In the genomic region with DNA sequence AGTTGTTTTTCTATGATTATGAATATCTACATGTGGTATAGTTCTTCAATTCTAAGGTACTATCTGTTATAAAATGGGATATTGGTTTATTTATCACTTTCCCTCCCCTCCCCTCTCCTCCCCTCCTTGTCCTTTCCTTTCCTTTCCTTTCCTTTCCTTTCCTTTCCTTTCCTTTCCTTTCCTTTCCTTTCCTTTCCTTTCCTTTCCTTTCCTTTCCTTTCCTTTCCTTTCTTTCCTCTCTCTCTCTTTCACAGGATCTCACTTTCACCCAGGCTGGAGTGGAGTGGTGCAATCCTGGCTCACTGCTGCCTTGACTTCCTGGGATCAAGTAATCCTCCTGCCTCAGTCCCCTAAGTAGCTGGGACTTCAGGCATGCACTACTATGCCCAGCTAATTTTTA, we compare ENCODE assay signal across 29 cellular contexts.
"Had no signal": no experiment of that assay in that cellular context is flagged by ENCODE, and none has a peak within 500 bp of the region (broad histone marks: within the 10 kb centered on the region; RNA-seq: fewer than 3 reads in every experiment).

No MANE protein-coding gene starts in this region.

- ATAC-seq: stimulated activated effector memory CD8-positive, alpha-beta T cell treated with anti-CD3 and anti-CD28 coated beads, Interleukin-12 subunit alpha, Interleukin-12 subunit beta, amount 100 ng/mL, for 72 hours; stimulated activated memory B cell treated with anti-CD40 and anti-IgM and Interleukin-4, amounts not matched to agents 10 μg/mL and 1 μg/mL and 100 μg/mL, for 72 hours; stimulated activated naive B cell treated with anti-CD40 and anti-IgM and Interleukin-4, amounts not matched to agents 10 μg/mL and 1 μg/mL and 100 μg/mL, for 72 hours; stimulated activated naive CD8-positive, alpha-beta T cell treated with anti-CD3 and anti-CD28 coated beads, Interleukin-15, amount 100 ng/mL, for 72 hours; stimulated activated naive CD8-positive, alpha-beta T cell treated with anti-CD3 and anti-CD28 coated beads, Interleukin-15, Interleukin-2, amounts not matched to agents 100 U/mL and 50 U/mL, for 24 hours; upper lobe of right lung had no signal

- H3K4me1 ChIP-seq: stomach, suprapubic skin, testis, thyroid gland, tibial artery, tibial nerve, uterus, vagina had no signal

- H3K4me1 Mint-ChIP-seq: stimulated activated effector memory CD8-positive, alpha-beta T cell treated with anti-CD3 and anti-CD28 coated beads, Interleukin-12 subunit alpha, Interleukin-12 subunit beta, amount 100 ng/mL, for 72 hours; stimulated activated memory B cell treated with anti-CD40 and anti-IgM and Interleukin-4, amounts not matched to agents 10 μg/mL and 1 μg/mL and 100 μg/mL, for 72 hours; stimulated activated naive B cell treated with anti-CD40 and anti-IgM and Interleukin-4, amounts not matched to agents 10 μg/mL and 1 μg/mL and 100 μg/mL, for 72 hours; stimulated activated naive CD8-positive, alpha-beta T cell treated with anti-CD3 and anti-CD28 coated beads, Interleukin-15, amount 100 ng/mL, for 72 hours had no signal

- H3K9me3 Mint-ChIP-seq: stimulated activated effector memory CD8-positive, alpha-beta T cell treated with anti-CD3 and anti-CD28 coated beads, Interleukin-12 subunit alpha, Interleukin-12 subunit beta, amount 100 ng/mL, for 72 hours; stimulated activated memory B cell treated with anti-CD40 and anti-IgM and Interleukin-4, amounts not matched to agents 10 μg/mL and 1 μg/mL and 100 μg/mL, for 72 hours; stimulated activated naive B cell treated with anti-CD40 and anti-IgM and Interleukin-4, amounts not matched to agents 10 μg/mL and 1 μg/mL and 100 μg/mL, for 72 hours; stimulated activated naive CD8-positive, alpha-beta T cell treated with anti-CD3 and anti-CD28 coated beads, Interleukin-15, amount 100 ng/mL, for 72 hours; stimulated activated naive CD8-positive, alpha-beta T cell treated with anti-CD3 and anti-CD28 coated beads, Interleukin-15, Interleukin-2, amounts not matched to agents 100 ng/mL and 50 ng/mL, for 24 hours had no signal

- FAIRE-seq: urothelium cell line had no signal

- DNase-seq: stimulated activated CD4-positive, alpha-beta T cell treated with anti-CD3 and anti-CD28 coated beads, Interleukin-2, amount 100 ng/mL, for 48 hours; stimulated activated CD4-positive, alpha-beta T cell treated with anti-CD3 and anti-CD28 coated beads, Interleukin-4, amount 100 ng/mL, for 1 hour; stimulated activated CD4-positive, alpha-beta T cell treated with anti-CD3 and anti-CD28 coated beads, Interleukin-4, amount 100 ng/mL, for 24 hours; stimulated activated CD4-positive, alpha-beta T cell treated with anti-CD3 and anti-CD28 coated beads, Interleukin-4, amount 100 ng/mL, for 4 hours; stimulated activated CD8-positive, alpha-beta memory T cell treated with anti-CD3 and anti-CD28 coated beads, Interleukin-4, amount 100 ng/mL, for 48 hours; stimulated activated naive B cell treated with anti-CD40 and anti-IgM and Interleukin-4, amounts not matched to agents 10 μg/mL and 1 μg/mL and 100 μg/mL, for 72 hours; stimulated activated naive CD4-positive, alpha-beta T cell; stimulated activated naive CD4-positive, alpha-beta T cell treated with Interleukin-2 at 50 U/mL for 16 hours; stimulated activated naive CD8-positive, alpha-beta T cell treated with anti-CD3 and anti-CD28 coated beads, Interleukin-15, amount 100 ng/mL, for 72 hours; stimulated activated naive CD8-positive, alpha-beta T cell treated with anti-CD3 and anti-CD28 coated beads, Interleukin-15, Interleukin-2, amounts not matched to agents 100 U/mL and 50 U/mL, for 24 hours; stomach; substantia nigra; testis; thyroid gland; tibial artery; transverse colon; trophoblast cell; upper lobe of left lung; upper lobe of right lung; uterus had no signal

- H3K27ac Mint-ChIP-seq: stimulated activated effector memory CD8-positive, alpha-beta T cell treated with anti-CD3 and anti-CD28 coated beads, Interleukin-12 subunit alpha, Interleukin-12 subunit beta, amount 100 ng/mL, for 72 hours; stimulated activated memory B cell treated with anti-CD40 and anti-IgM and Interleukin-4, amounts not matched to agents 10 μg/mL and 1 μg/mL and 100 μg/mL, for 72 hours; stimulated activated naive B cell treated with anti-CD40 and anti-IgM and Interleukin-4, amounts not matched to agents 10 μg/mL and 1 μg/mL and 100 μg/mL, for 72 hours; stimulated activated naive CD8-positive, alpha-beta T cell treated with anti-CD3 and anti-CD28 coated beads, Interleukin-15, amount 100 ng/mL, for 72 hours; stimulated activated naive CD8-positive, alpha-beta T cell treated with anti-CD3 and anti-CD28 coated beads, Interleukin-15, Interleukin-2, amounts not matched to agents 100 ng/mL and 50 ng/mL, for 24 hours; type B pancreatic cell had no signal

- H3K27me3 ChIP-seq: stomach, suprapubic skin, testis, thyroid gland, tibial artery, tibial nerve, transverse colon, upper lobe of left lung, upper lobe of right lung, uterus, vagina had no signal

- H3K36me3 Mint-ChIP-seq: stimulated activated effector memory CD8-positive, alpha-beta T cell treated with anti-CD3 and anti-CD28 coated beads, Interleukin-12 subunit alpha, Interleukin-12 subunit beta, amount 100 ng/mL, for 72 hours; stimulated activated memory B cell treated with anti-CD40 and anti-IgM and Interleukin-4, amounts not matched to agents 10 μg/mL and 1 μg/mL and 100 μg/mL, for 72 hours; stimulated activated naive B cell treated with anti-CD40 and anti-IgM and Interleukin-4, amounts not matched to agents 10 μg/mL and 1 μg/mL and 100 μg/mL, for 72 hours; type B pancreatic cell had no signal

- H3K4me3 Mint-ChIP-seq: stimulated activated effector memory CD8-positive, alpha-beta T cell treated with anti-CD3 and anti-CD28 coated beads, Interleukin-12 subunit alpha, Interleukin-12 subunit beta, amount 100 ng/mL, for 72 hours; stimulated activated memory B cell treated with anti-CD40 and anti-IgM and Interleukin-4, amounts not matched to agents 10 μg/mL and 1 μg/mL and 100 μg/mL, for 72 hours; stimulated activated naive B cell treated with anti-CD40 and anti-IgM and Interleukin-4, amounts not matched to agents 10 μg/mL and 1 μg/mL and 100 μg/mL, for 72 hours; stimulated activated naive CD8-positive, alpha-beta T cell treated with anti-CD3 and anti-CD28 coated beads, Interleukin-15, amount 100 ng/mL, for 72 hours; stimulated activated naive CD8-positive, alpha-beta T cell treated with anti-CD3 and anti-CD28 coated beads, Interleukin-15, Interleukin-2, amounts not matched to agents 100 ng/mL and 50 ng/mL, for 24 hours; type B pancreatic cell had no signal

- H3K36me3 ChIP-seq: stomach, suprapubic skin, thoracic aorta, thyroid gland, tibial artery, tibial nerve, transverse colon, upper lobe of left lung, upper lobe of right lung, uterus, vagina had no signal

- H3K9me3 ChIP-seq: stomach, suprapubic skin, testis, thoracic aorta, thyroid gland, tibial artery, tibial nerve, transverse colon, upper lobe of left lung, upper lobe of right lung, uterus, vagina had no signal

- H3K4me3 ChIP-seq: stomach, suprapubic skin, testis, thoracic aorta, thyroid gland, tibial artery, tibial nerve, transverse colon, upper lobe of left lung, upper lobe of right lung, uterus, vagina had no signal

- H3K27ac ChIP-seq: stomach, suprapubic skin, testis, thoracic aorta, thyroid gland, tibial artery, tibial nerve, transverse colon, upper lobe of left lung, upper lobe of right lung, uterus, vagina had no signal
